ENCODE assay signal across 36 cellular contexts in the genomic region with DNA sequence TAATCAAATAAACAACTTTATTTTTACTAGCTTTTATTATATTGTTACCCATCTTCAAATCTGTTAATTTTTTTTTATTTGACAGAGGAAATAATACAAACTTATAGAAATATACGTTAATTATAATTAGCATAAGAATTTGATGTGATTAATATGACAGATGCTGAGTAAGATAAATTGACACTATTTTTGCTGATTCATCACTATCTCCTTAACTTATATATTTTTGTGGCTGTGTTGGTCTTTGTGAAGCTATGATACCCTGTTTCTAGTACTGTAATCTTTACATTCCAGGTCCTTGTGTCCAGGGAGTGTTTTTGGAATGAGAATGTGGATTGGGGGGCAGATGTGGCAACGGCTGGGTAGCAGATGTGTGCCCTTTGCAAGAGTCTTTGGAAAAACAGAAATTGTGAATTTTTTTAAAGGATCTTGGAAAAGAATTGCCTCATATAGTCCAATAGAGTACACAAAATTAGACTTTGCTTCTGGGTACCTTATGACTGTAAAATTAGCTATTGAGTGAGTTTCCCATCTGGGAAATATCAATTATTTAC.
"Had no signal": no experiment of that assay in that cellular context is flagged by ENCODE, and none has a peak within 500 bp of the region (broad histone marks: within the 10 kb centered on the region; RNA-seq: fewer than 3 reads in every experiment).

No MANE protein-coding gene starts in this region.

- ATAC-seq: activated CD4-positive, alpha-beta T cell treated with anti-CD3 and anti-CD28 coated beads for 36 hours; activated CD8-positive, alpha-beta memory T cell treated with anti-CD3 and anti-CD28 coated beads, Interleukin-2, amount 10 ng/mL, durations not matched to agents 7 days and 5 days; activated CD8-positive, alpha-beta T cell treated with anti-CD3 and anti-CD28 coated beads, Interleukin-2, amount 10 ng/mL, durations not matched to agents 7 days and 5 days; activated naive CD8-positive, alpha-beta T cell treated with anti-CD3 and anti-CD28 coated beads, Interleukin-2, amount 50 U/mL, for 24 hours; gastroesophageal sphincter; heart right ventricle had no signal

- H3K36me3 ChIP-seq: adrenal gland, ascending aorta, breast epithelium, cardiac muscle cell, colonic mucosa, esophagus squamous epithelium, gastroesophageal sphincter, heart right ventricle had no signal

- H3K27ac Mint-ChIP-seq: activated CD4-positive, alpha-beta memory T cell treated with anti-CD3 and anti-CD28 coated beads for 36 hours; activated CD4-positive, alpha-beta T cell treated with anti-CD3 and anti-CD28 coated beads for 36 hours; activated CD4-positive, alpha-beta T cell treated with anti-CD3 and anti-CD28 coated beads, Interleukin-2, amount 10 ng/mL, durations not matched to agents 24 days and 14 days; activated CD8-positive, alpha-beta memory T cell treated with anti-CD3 and anti-CD28 coated beads, Interleukin-2, amount 10 ng/mL, durations not matched to agents 7 days and 5 days; activated CD8-positive, alpha-beta T cell treated with anti-CD3 and anti-CD28 coated beads, Interleukin-2, amount 10 ng/mL, durations not matched to agents 7 days and 5 days; activated naive CD4-positive, alpha-beta T cell treated with anti-CD3 and anti-CD28 coated beads for 36 hours; activated naive CD4-positive, alpha-beta T cell treated with anti-CD3 and anti-CD28 coated beads, Interleukin-2, amount 50 U/mL, for 24 hours; activated naive CD8-positive, alpha-beta T cell treated with anti-CD3 and anti-CD28 coated beads for 36 hours; activated naive CD8-positive, alpha-beta T cell treated with anti-CD3 and anti-CD28 coated beads, Interleukin-2, amount 50 U/mL, for 24 hours; activated T-helper 1 cell treated with anti-CD3 and anti-CD28 coated beads, Interleukin-12 subunit alpha, Interleukin-12 subunit beta, Interleukin-2, Interleukin-4 antibody, amounts not matched to agents 30 ng/mL and 10 ng/mL and 1 ng/mL, durations not matched to agents 14 hours and 24 hours and 36 hours; activated T-helper 2 cell treated with anti-CD3 and anti-CD28 coated beads, Interferon-gamma antibody, Interleukin-2, Interleukin-4, amounts not matched to agents 10 μg/mL and 5 μg/mL and 100 μg/mL, durations not matched to agents 14 hours and 24 hours and 36 hours; brain had no signal

- H3K36me3 Mint-ChIP-seq: activated CD4-positive, alpha-beta memory T cell treated with anti-CD3 and anti-CD28 coated beads for 36 hours; activated CD8-positive, alpha-beta memory T cell treated with anti-CD3 and anti-CD28 coated beads, Interleukin-2, amount 10 ng/mL, durations not matched to agents 7 days and 5 days; activated naive CD4-positive, alpha-beta T cell treated with anti-CD3 and anti-CD28 coated beads, Interleukin-2, amount 50 U/mL, for 24 hours; activated naive CD8-positive, alpha-beta T cell treated with anti-CD3 and anti-CD28 coated beads for 36 hours had no signal

- H3K27me3 Mint-ChIP-seq: activated CD4-positive, alpha-beta T cell treated with anti-CD3 and anti-CD28 coated beads, Interleukin-2, amount 10 ng/mL, durations not matched to agents 24 days and 14 days; activated CD8-positive, alpha-beta memory T cell treated with anti-CD3 and anti-CD28 coated beads, Interleukin-2, amount 10 ng/mL, durations not matched to agents 7 days and 5 days; activated naive CD8-positive, alpha-beta T cell treated with anti-CD3 and anti-CD28 coated beads, Interleukin-2, amount 50 U/mL, for 24 hours; brain had no signal

- H3K27me3 ChIP-seq: adrenal gland, ascending aorta, breast epithelium, cardiac muscle cell, colonic mucosa, esophagus squamous epithelium, gastroesophageal sphincter, heart right ventricle, hepatocyte had no signal

- H3K4me2 ChIP-seq: hepatocyte had no signal

- H3K4me1 Mint-ChIP-seq: activated CD4-positive, alpha-beta T cell treated with anti-CD3 and anti-CD28 coated beads for 36 hours; activated CD4-positive, alpha-beta T cell treated with anti-CD3 and anti-CD28 coated beads, Interleukin-2, amount 10 ng/mL, durations not matched to agents 24 days and 14 days; activated CD8-positive, alpha-beta memory T cell treated with anti-CD3 and anti-CD28 coated beads, Interleukin-2, amount 10 ng/mL, durations not matched to agents 7 days and 5 days; activated naive CD4-positive, alpha-beta T cell treated with anti-CD3 and anti-CD28 coated beads, Interleukin-2, amount 50 U/mL, for 24 hours; activated naive CD8-positive, alpha-beta T cell treated with anti-CD3 and anti-CD28 coated beads for 36 hours; activated naive CD8-positive, alpha-beta T cell treated with anti-CD3 and anti-CD28 coated beads, Interleukin-2, amount 50 U/mL, for 24 hours; brain had no signal

- DNase-seq: activated CD4-positive, alpha-beta memory T cell treated with anti-CD3 and anti-CD28 coated beads for 36 hours; activated CD4-positive, alpha-beta T cell treated with anti-CD3 and anti-CD28 coated beads for 36 hours; activated CD4-positive, alpha-beta T cell treated with anti-CD3 and anti-CD28 coated beads, Interleukin-2, amount 10 ng/mL, durations not matched to agents 24 days and 14 days; activated CD4-positive, CD25-positive, alpha-beta regulatory T cell; activated CD4-positive, CD25-positive, alpha-beta regulatory T cell treated with anti-CD3 and anti-CD28 coated beads, Interleukin-2, amount 50 U/mL, for 72 hours; activated CD8-positive, alpha-beta memory T cell treated with anti-CD3 and anti-CD28 coated beads, Interleukin-2, amount 10 ng/mL, durations not matched to agents 7 days and 5 days; activated CD8-positive, alpha-beta memory T cell treated with anti-CD3 and anti-CD28 coated beads, Interleukin-2, amount 50 U/mL, for 4 hours; activated CD8-positive, alpha-beta T cell treated with anti-CD3 and anti-CD28 coated beads, Interleukin-2, amount 10 ng/mL, durations not matched to agents 7 days and 5 days; activated effector memory CD4-positive, alpha-beta T cell treated with anti-CD3 and anti-CD28 coated beads, Interleukin-2, amount 50 U/mL, for 16 hours; activated naive CD4-positive, alpha-beta T cell treated with anti-CD3 and anti-CD28 coated beads for 36 hours; activated naive CD8-positive, alpha-beta T cell treated with anti-CD3 and anti-CD28 coated beads for 36 hours; activated naive CD8-positive, alpha-beta T cell treated with anti-CD3 and anti-CD28 coated beads, Interleukin-2, amount 50 U/mL, for 24 hours; activated T-cell treated with anti-CD3 and anti-CD28 coated beads, Interleukin-2, amount 50 U/mL, for 1 hour; activated T-cell treated with anti-CD3 and anti-CD28 coated beads, Interleukin-2, amount 50 U/mL, for 48 hours; adrenal gland; amygdala; central memory CD4-positive, alpha-beta T cell; cerebellar nuclear complex; colonic mucosa; effector CD8-positive, alpha-beta T cell; esophagus squamous epithelium; foreskin melanocyte; heart right ventricle; T-helper 2 cell had no signal

- H3K9me3 ChIP-seq: adrenal gland, colonic mucosa had no signal

- H3K4me1 ChIP-seq: ascending aorta, breast epithelium, colonic mucosa, esophagus squamous epithelium, gastroesophageal sphincter, heart right ventricle had no signal

- H3K27ac ChIP-seq: adrenal gland, ascending aorta, breast epithelium, cardiac muscle cell, colonic mucosa, epithelial cell of prostate, esophagus squamous epithelium, gastroesophageal sphincter, heart right ventricle, hepatocyte had no signal

- H3K9me3 Mint-ChIP-seq: activated CD4-positive, alpha-beta T cell treated with anti-CD3 and anti-CD28 coated beads, Interleukin-2, amount 10 ng/mL, durations not matched to agents 24 days and 14 days; activated T-helper 1 cell treated with anti-CD3 and anti-CD28 coated beads, Interleukin-12 subunit alpha, Interleukin-12 subunit beta, Interleukin-2, Interleukin-4 antibody, amounts not matched to agents 30 ng/mL and 10 ng/mL and 1 ng/mL, durations not matched to agents 14 hours and 24 hours and 36 hours; activated T-helper 2 cell treated with anti-CD3 and anti-CD28 coated beads, Interferon-gamma antibody, Interleukin-2, Interleukin-4, amounts not matched to agents 10 μg/mL and 5 μg/mL and 100 μg/mL, durations not matched to agents 14 hours and 24 hours and 36 hours had no signal

- H3K4me3 Mint-ChIP-seq: activated CD4-positive, alpha-beta memory T cell treated with anti-CD3 and anti-CD28 coated beads for 36 hours; activated CD4-positive, alpha-beta T cell treated with anti-CD3 and anti-CD28 coated beads for 36 hours; activated CD4-positive, alpha-beta T cell treated with anti-CD3 and anti-CD28 coated beads, Interleukin-2, amount 10 ng/mL, durations not matched to agents 24 days and 14 days; activated CD8-positive, alpha-beta memory T cell treated with anti-CD3 and anti-CD28 coated beads, Interleukin-2, amount 10 ng/mL, durations not matched to agents 7 days and 5 days; activated CD8-positive, alpha-beta T cell treated with anti-CD3 and anti-CD28 coated beads, Interleukin-2, amount 10 ng/mL, durations not matched to agents 7 days and 5 days; activated naive CD4-positive, alpha-beta T cell treated with anti-CD3 and anti-CD28 coated beads for 36 hours; activated naive CD4-positive, alpha-beta T cell treated with anti-CD3 and anti-CD28 coated beads, Interleukin-2, amount 50 U/mL, for 24 hours; activated naive CD8-positive, alpha-beta T cell treated with anti-CD3 and anti-CD28 coated beads for 36 hours; activated naive CD8-positive, alpha-beta T cell treated with anti-CD3 and anti-CD28 coated beads, Interleukin-2, amount 50 U/mL, for 24 hours; activated T-helper 1 cell treated with anti-CD3 and anti-CD28 coated beads, Interleukin-12 subunit alpha, Interleukin-12 subunit beta, Interleukin-2, Interleukin-4 antibody, amounts not matched to agents 30 ng/mL and 10 ng/mL and 1 ng/mL, durations not matched to agents 14 hours and 24 hours and 36 hours; brain had no signal

- H2AFZ ChIP-seq: hepatocyte had no signal

- H3K4me3 ChIP-seq: adrenal gland, ascending aorta, breast epithelium, cardiac muscle cell, colonic mucosa, esophagus squamous epithelium, gastroesophageal sphincter, heart right ventricle, hepatocyte had no signal

- FAIRE-seq: endometrium, endothelial cell of umbilical vein had no signal

- H3K79me2 ChIP-seq: hepatocyte had no signal
